In genomic region chr19:29528350-29528945, GRCh38 we compare ENCODE assay signal across 8 cellular contexts. TPM values are rescaled to one million over a fixed set of nuclear protein-coding genes. Genes with fewer than 3 reads are reported as not detected.
DNase-seq lines count a peak whose midpoint lies in the region; ATAC-seq and TF ChIP-seq lines count a peak whose summit lies in the region.

No MANE protein-coding gene starts in this region.

- H3K27me3 Mint-ChIP-seq in central memory CD8-positive, alpha-beta T cell: peaks cover 81% of the 10 kb centered on the region

- H3K36me3 ChIP-seq in kidney epithelial cell (ENCODE audit: control insufficient read depth, insufficient read depth, low read length): no peaks in the 10 kb centered on the region

- peaks cover 8% of the 10 kb centered on the region for H3K36me3 Mint-ChIP-seq in central memory CD8-positive, alpha-beta T cell (ENCODE audit: insufficient read depth)

- H3K4me1 Mint-ChIP-seq in central memory CD8-positive, alpha-beta T cell: peaks cover 22% of the 10 kb centered on the region

- TF ChIP-seq CTCF in VCaP (conservative IDR thresholded peaks at IDR 0.05) (peak; percentile 97), kidney epithelial cell (IDR thresholded peaks at IDR 0.05; ENCODE audit: insufficient read depth, low read length, poor library complexity, severe bottlenecking) (peak; percentile 82)

- no peak overlapping the region for H3K4me3 ChIP-seq in kidney epithelial cell (ENCODE audit: low read depth, low read length)

- no peak overlapping the region for H3K27ac ChIP-seq in VCaP

- in situ Hi-C loops in ACHN (cut with HindIII; ENCODE audit: low pct_ligation_motif_present, low pct_unique_long_range_greater_than_20kb, low sequenced_read_pairs): no loop called here

- ATAC-seq in GM18909 (IDR thresholded peaks at IDR 0.05; ENCODE audit: poor library complexity, unreplicated experiment) (peak; percentile 77), HG03457 (IDR thresholded peaks at IDR 0.05; ENCODE audit: unreplicated experiment) (no peak)
- ATAC-seq in central memory CD8-positive, alpha-beta T cell (replicated peaks; ENCODE audit: extremely low read depth, poor library complexity, severe bottlenecking): peak; percentile 59

- peaks cover 82% of the 10 kb centered on the region for H3K27me3 ChIP-seq in kidney epithelial cell (ENCODE audit: control insufficient read depth, insufficient read depth, low read length)

- H3K4me3 Mint-ChIP-seq in central memory CD8-positive, alpha-beta T cell: peak overlapping the region; percentile 74

- DNase-seq in ACHN (peak; percentile 4), LHCN-M2 (ENCODE audit: low read depth) (peak; percentile 63), kidney epithelial cell (ENCODE audit: low read depth) (peak; percentile 1)
- peak in 1 of 2 donors; percentile 42 for DNase-seq in central memory CD8-positive, alpha-beta T cell (ENCODE audit: low spot score in 2 of 2)
- DNase-seq in stimulated activated CD4-positive, alpha-beta T cell treated with anti-CD3 and anti-CD28 coated beads, Interleukin-1b, Interleukin-23, amount 100 ng/mL, for 4 hours (ENCODE audit: low read depth in 2 of 2): peak; percentile 34 to 64

- peak overlapping the region; percentile 8 for H3K27ac Mint-ChIP-seq in central memory CD8-positive, alpha-beta T cell (ENCODE audit: low read depth)

- no peaks in the 10 kb centered on the region for H3K9me3 Mint-ChIP-seq in central memory CD8-positive, alpha-beta T cell

RNA-seq across cellular contexts. Expression of gene VSTM2B, which starts 2.7 kb away (rescaled TPM):
- total RNA-seq in LHCN-M2 (2014; rRNA removed) (not detected in 2 replicates), kidney epithelial cell (not detected in 2 replicates)
- polyA plus RNA-seq in LHCN-M2 (2012): not detected
